In genomic region chr18:61637319-61637718, GRCh38 we compare ENCODE assay signal across 16 cellular contexts.
DNase-seq lines count a peak whose midpoint lies in the region; ATAC-seq and TF ChIP-seq lines count a peak whose summit lies in the region.
"Had no signal": no experiment of that assay in that cellular context is flagged by ENCODE, and none has a peak within 500 bp of the region (broad histone marks: within the 10 kb centered on the region; RNA-seq: fewer than 3 reads in every experiment).

No MANE protein-coding gene starts in this region.

- BruUV-seq in HCT116 (replicated peaks; lab: Mats Ljungman, UMichigan) = no TSS peak

- no peak overlapping the region for H3K27ac Mint-ChIP-seq in neural crest cell (ENCODE audit: unreplicated experiment)
- H3K27ac Mint-ChIP-seq: naive thymus-derived CD8-positive, alpha-beta T cell had no signal

- no peaks in the 10 kb centered on the region for H3K9me3 ChIP-seq in HCT116 (ENCODE audit: control insufficient read depth in 1 of 2, insufficient read depth in 1 of 2, low read depth in 1 of 2, low read length in 2 of 2)
- H3K9me3 ChIP-seq: BE2C had no signal

- no peaks in the 10 kb centered on the region for H3K36me3 ChIP-seq in HCT116 (ENCODE audit: control insufficient read depth in 1 of 2, insufficient read depth in 2 of 2, low read length in 2 of 2)
- H3K36me3 ChIP-seq: BE2C had no signal

- intact Hi-C loops in HCT116 (cut with micrococcal nuclease) = loop anchor here (5.0 kb wide), 1 partner anchor 265 kb away; no protein-coding TSS in a partner anchor

- RAD21 ChIA-PET in HCT116 (lab: Charles Lee; ENCODE audit: low non-redundant PET in 1 of 2, low total read pairs in 2 of 2, uncharacterized antibody in 2 of 2, unreplicated experiment in 2 of 2) = no interaction called here

- H3K4me2 ChIP-seq in HCT116 (ENCODE audit: low read length) = no peak overlapping the region

- H3K27me3 Mint-ChIP-seq in neural crest cell (ENCODE audit: low read depth) = no peaks in the 10 kb centered on the region

- TF ChIP-seq CTCF in HCT116 (IDR thresholded peaks at IDR 0.05 in 2 of 3, conservative IDR thresholded peaks at IDR 0.05 in 1 of 3; ENCODE audit: borderline replicate concordance in 1 of 3, insufficient read depth in 1 of 3, low read depth in 2 of 3, low read length in 2 of 3) = 0 out of 6 replicates have a peak, but pooled peaks of 2 of the 3 experiments have one; percentile 15 to 16
- TF ChIP-seq CTCF in epithelial cell of proximal tubule (conservative IDR thresholded peaks at IDR 0.05; ENCODE audit: low read depth, low read length) = peak; percentile 35
- TF ChIP-seq CTCF in neural crest cell (conservative IDR thresholded peaks at IDR 0.05) = peak; percentile 18

- no peak for TF ChIP-seq RAD21 in HCT116 (IDR thresholded peaks at IDR 0.05; ENCODE audit: low read depth)

- H3K9me3 Mint-ChIP-seq in neural crest cell = no peaks in the 10 kb centered on the region
- H3K9me3 Mint-ChIP-seq: naive thymus-derived CD8-positive, alpha-beta T cell had no signal

- H3K27ac ChIP-seq in HCT116 (ENCODE audit: low read depth, low read length) = no peak overlapping the region

- H3K27me3 ChIP-seq in HCT116 (ENCODE audit: insufficient read depth, low read length) = no peaks in the 10 kb centered on the region
- H3K27me3 ChIP-seq: BE2C had no signal

- H2AFZ ChIP-seq in HCT116 (ENCODE audit: low read depth, low read length, poor library complexity, severe bottlenecking) = no peak overlapping the region

- H3K79me2 ChIP-seq in HCT116 (ENCODE audit: insufficient read depth, low read length) = no peaks in the 10 kb centered on the region

- no peak overlapping the region for H3K4me3 Mint-ChIP-seq in neural crest cell
- H3K4me3 Mint-ChIP-seq: naive thymus-derived CD8-positive, alpha-beta T cell had no signal

- no peaks in the 10 kb centered on the region for H3K36me3 Mint-ChIP-seq in neural crest cell (ENCODE audit: low read depth)
- H3K36me3 Mint-ChIP-seq: naive thymus-derived CD8-positive, alpha-beta T cell had no signal

- H3K4me1 ChIP-seq in HCT116 (ENCODE audit: control insufficient read depth in 1 of 2, insufficient read depth in 2 of 2, low read length in 2 of 2) = peaks cover 3 to 4% of the 10 kb centered on the region in 2 experiments; a peak in 1 of 4 replicates
- H3K4me1 ChIP-seq: BE2C had no signal

- no peaks in the 10 kb centered on the region for H3K9me2 ChIP-seq in HCT116 (ENCODE audit: insufficient read depth)

- H3K9ac ChIP-seq in HCT116 (ENCODE audit: low read length) = no peak overlapping the region

- no peaks in the 10 kb centered on the region for H4K20me1 ChIP-seq in HCT116 (ENCODE audit: insufficient read depth)

- H3K4me1 Mint-ChIP-seq in neural crest cell = no peaks in the 10 kb centered on the region

- CTCF ChIA-PET in HCT116 (lab: Charles Lee) = interaction anchor here (0.6 to 1.9 kb wide), 5 partner anchors 9 to 494 kb away, joined by 3 to 11 read pairs (median 5); no protein-coding TSS in a partner anchor

- DNase-seq in HCT116 (ENCODE audit: low read depth, low spot score) (no peak), NCI-H510A (lab: John Stamatoyannopoulos, UW) (peak; percentile 75), epithelial cell of proximal tubule (ENCODE audit: low read depth) (no peak), neural crest cell (ENCODE audit: low read depth, low spot score) (no peak), NCI-H1694 treated with DMSO at 0.1 percent for 48 hours (lab: John Stamatoyannopoulos, UW) (no peak), erythroblast (lab: John Stamatoyannopoulos, UW) (no peak), NCI-H2029 (lab: John Stamatoyannopoulos, UW) (no peak)
- DNase-seq: activated T-cell treated with anti-CD3 and anti-CD28 coated beads, Interleukin-2, amount 50 U/mL, for 48 hours; aorta; BE2C; foreskin melanocyte; left cardiac atrium; naive thymus-derived CD8-positive, alpha-beta T cell; NCI-H1436 treated with DMSO at 0.1 percent for 48 hours; PC-3 had no signal

- no peak for ATAC-seq in HCT116
- no peak for ATAC-seq in HG03139 (IDR thresholded peaks at IDR 0.05; ENCODE audit: unreplicated experiment)
- ATAC-seq: left cardiac atrium; naive thymus-derived CD8-positive, alpha-beta T cell; PC-3 had no signal

- H3K4me3 ChIP-seq in HCT116 (replicated peaks in 1 of 2; ENCODE audit: low read depth in 1 of 2, low read length in 2 of 2) = no peak overlapping the region
- H3K4me3 ChIP-seq in epithelial cell of proximal tubule (ENCODE audit: low read depth, low read length) = no peak overlapping the region

- TF ChIP-seq POLR2A in HCT116 (IDR thresholded peaks at IDR 0.05; ENCODE audit: borderline replicate concordance, extremely low read depth, insufficient read depth, insufficient read length) (no peak), erythroblast (IDR thresholded peaks at IDR 0.05; ENCODE audit: low read length) (no peak)

- POLR2A ChIA-PET in HCT116 (lab: Charles Lee) = interaction anchor here (1.5 kb wide), 1 partner anchor 12 kb away, joined by 3 read pairs; no protein-coding TSS in a partner anchor

TF ChIP-seq in HCT116, 20 proteins besides CTCF, POLR2A, EP300 and RAD21:
- TF ChIP-seq MAX (IDR thresholded peaks at IDR 0.05) = no peak
- TF ChIP-seq CEBPB (IDR thresholded peaks at IDR 0.05; ENCODE audit: low read depth) = no peak
- TF ChIP-seq TCF7L2 (IDR thresholded peaks at IDR 0.05; ENCODE audit: borderline replicate concordance, extremely low read depth, insufficient read depth, insufficient read length) = no peak
- no peak for TF ChIP-seq REST (IDR thresholded peaks at IDR 0.05; ENCODE audit: low read depth)
- no peak for TF ChIP-seq EGR1 (IDR thresholded peaks at IDR 0.05; ENCODE audit: low read depth)
- no peak for TF ChIP-seq ELF1 (IDR thresholded peaks at IDR 0.05; ENCODE audit: borderline replicate concordance, low read depth)
- TF ChIP-seq SIN3A (IDR thresholded peaks at IDR 0.05; ENCODE audit: low read depth) = no peak
- TF ChIP-seq ZNF274 (IDR thresholded peaks at IDR 0.05; ENCODE audit: low read depth, low read length) = no peak
- no peak for TF ChIP-seq CBX3 (IDR thresholded peaks at IDR 0.05; ENCODE audit: low read depth)
- TF ChIP-seq ZFX (IDR thresholded peaks at IDR 0.05) = no peak
- TF ChIP-seq FOSL1 (IDR thresholded peaks at IDR 0.05; ENCODE audit: low read depth) = no peak
- no peak for TF ChIP-seq ATF3 (IDR thresholded peaks at IDR 0.05)
- TF ChIP-seq ZBTB33 (IDR thresholded peaks at IDR 0.05; ENCODE audit: extremely low read depth, insufficient replicate concordance, low read length) = no peak
